ENCODE assay signal across 19 cellular contexts in genomic region chr3:107803170-107803569, GRCh38.
"Had no signal": no experiment of that assay in that cellular context is flagged by ENCODE, and none has a peak within 500 bp of the region (broad histone marks: within the 10 kb centered on the region; RNA-seq: fewer than 3 reads in every experiment).

No MANE protein-coding gene starts in this region.

- H3K79me2 ChIP-seq: hepatocyte had no signal

- ATAC-seq: foreskin keratinocyte; gastroesophageal sphincter; heart left ventricle; left cardiac atrium; left lung; left ventricle myocardium superior; lower lobe of right lung; naive thymus-derived CD4-positive, alpha-beta T cell; natural killer cell had no signal

- H3K9me3 ChIP-seq: colonic mucosa, esophagus muscularis mucosa, gastroesophageal sphincter, heart left ventricle, left lung, lower lobe of right lung had no signal

- H3K4me3 ChIP-seq: colonic mucosa, esophagus muscularis mucosa, gastroesophageal sphincter, heart left ventricle, hepatocyte, left lung, lower lobe of right lung had no signal

- H3K9me3 Mint-ChIP-seq: dendritic cell treated with granulocyte-macrophage colony-stimulating factor and Interleukin-4, amounts not matched to agents 40 ng/mL and 50 ng/mL, for 4 days; naive thymus-derived CD4-positive, alpha-beta T cell; natural killer cell had no signal

- H3K4me3 Mint-ChIP-seq: dendritic cell treated with granulocyte-macrophage colony-stimulating factor and Interleukin-4, amounts not matched to agents 40 ng/mL and 50 ng/mL, for 4 days; naive thymus-derived CD4-positive, alpha-beta T cell; natural killer cell had no signal

- H3K27me3 Mint-ChIP-seq: dendritic cell treated with granulocyte-macrophage colony-stimulating factor and Interleukin-4, amounts not matched to agents 40 ng/mL and 50 ng/mL, for 4 days; naive thymus-derived CD4-positive, alpha-beta T cell had no signal

- DNase-seq: colonic mucosa; cortex of kidney; effector CD4-positive, alpha-beta T cell; effector memory CD4-positive, alpha-beta T cell; foreskin keratinocyte; heart left ventricle; hypothalamus; left cardiac atrium; left lung; left ventricle myocardium superior; lower lobe of right lung; mesendoderm; midbrain; naive thymus-derived CD4-positive, alpha-beta T cell; natural killer cell had no signal

- H3K27me3 ChIP-seq: colonic mucosa, esophagus muscularis mucosa, foreskin keratinocyte, gastroesophageal sphincter, heart left ventricle, hepatocyte, left lung had no signal

- H3K4me1 ChIP-seq: colonic mucosa, foreskin keratinocyte, left lung, lower lobe of right lung had no signal

- H3K4me1 Mint-ChIP-seq: natural killer cell had no signal

- H3K36me3 ChIP-seq: colonic mucosa had no signal

- H2AFZ ChIP-seq: hepatocyte had no signal

- H3K4me2 ChIP-seq: hepatocyte had no signal

- H3K27ac ChIP-seq: colonic mucosa, esophagus muscularis mucosa, foreskin keratinocyte, gastroesophageal sphincter, heart left ventricle, hepatocyte, left lung, lower lobe of right lung had no signal

- H3K27ac Mint-ChIP-seq: dendritic cell treated with granulocyte-macrophage colony-stimulating factor and Interleukin-4, amounts not matched to agents 40 ng/mL and 50 ng/mL, for 4 days had no signal
